Comparison of ENCODE assay signal across 8 cellular contexts in the genomic region with DNA sequence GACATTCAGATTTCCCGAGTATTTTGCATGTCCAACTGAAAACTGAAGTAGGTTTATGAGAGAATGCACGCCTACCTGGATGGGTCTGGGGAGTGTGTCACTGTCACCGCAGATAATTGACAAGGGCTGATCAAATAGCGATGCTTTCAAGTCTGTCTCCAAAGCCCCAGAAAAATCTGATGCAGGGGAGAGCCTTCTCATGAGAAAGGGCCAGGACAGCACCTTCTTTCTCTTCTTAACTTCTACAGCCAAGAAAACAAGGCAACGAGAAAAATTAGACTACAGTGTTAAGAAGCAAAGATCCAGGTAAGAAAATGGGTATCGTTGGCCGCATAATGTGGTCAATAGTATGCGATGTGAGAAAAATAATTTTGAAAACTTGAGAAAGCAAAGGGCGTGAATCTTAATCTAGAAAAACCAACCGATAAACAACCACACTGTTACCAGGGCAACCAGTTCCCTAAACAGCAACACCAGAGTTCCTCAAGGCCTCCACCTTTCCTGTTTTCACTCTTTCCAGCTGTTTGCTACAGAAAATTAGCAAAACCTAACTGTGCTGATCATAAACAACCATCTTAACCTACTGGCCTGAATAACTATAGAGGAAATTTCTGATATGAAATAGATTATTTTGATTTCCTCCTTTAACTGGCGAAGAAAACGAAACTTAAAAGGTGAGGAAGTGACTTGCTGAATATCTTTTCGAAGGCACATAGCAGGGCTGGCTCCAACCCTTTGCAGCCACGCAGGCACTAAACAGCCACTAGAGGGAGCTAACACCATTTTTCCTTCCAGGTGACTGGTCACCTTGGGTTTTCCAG.
DNase-seq lines count a peak whose midpoint lies in the region; ATAC-seq lines count a peak whose summit lies in the region.

No MANE protein-coding gene starts in this region.

- DNase-seq in NCI-H2081 (lab: John Stamatoyannopoulos, UW) (peak; percentile 62 to 65), NCI-H2081 treated with DMSO at 0.1 percent for 48 hours (lab: John Stamatoyannopoulos, UW) (no peak), NCI-H226 (peak; percentile 52), cerebellar nuclear complex (lab: John Stamatoyannopoulos, UW) (peak; percentile 26 to 53), islet precursor cell (peak; percentile 90)
- DNase-seq in activated CD4-positive, CD25-positive, alpha-beta regulatory T cell treated with anti-CD3 and anti-CD28 coated beads, Interleukin-2, amount 50 U/mL, for 16 hours (ENCODE audit: low read depth, low spot score) = peak; percentile 67
- DNase-seq in stimulated activated CD4-positive, alpha-beta T cell treated with anti-CD3 and anti-CD28 coated beads, Interleukin-12 subunit alpha, Interleukin-12 subunit beta, amount 100 ng/mL, for 48 hours (ENCODE audit: low read depth in 2 of 3, low spot score in 1 of 3) = peak; percentile 52 to 65 (median 54)

- peak; percentile 29 for ATAC-seq in HG03066 (IDR thresholded peaks at IDR 0.05; ENCODE audit: low read depth, unreplicated experiment)
